ENCODE assay signal across 17 cellular contexts in the genomic region with DNA sequence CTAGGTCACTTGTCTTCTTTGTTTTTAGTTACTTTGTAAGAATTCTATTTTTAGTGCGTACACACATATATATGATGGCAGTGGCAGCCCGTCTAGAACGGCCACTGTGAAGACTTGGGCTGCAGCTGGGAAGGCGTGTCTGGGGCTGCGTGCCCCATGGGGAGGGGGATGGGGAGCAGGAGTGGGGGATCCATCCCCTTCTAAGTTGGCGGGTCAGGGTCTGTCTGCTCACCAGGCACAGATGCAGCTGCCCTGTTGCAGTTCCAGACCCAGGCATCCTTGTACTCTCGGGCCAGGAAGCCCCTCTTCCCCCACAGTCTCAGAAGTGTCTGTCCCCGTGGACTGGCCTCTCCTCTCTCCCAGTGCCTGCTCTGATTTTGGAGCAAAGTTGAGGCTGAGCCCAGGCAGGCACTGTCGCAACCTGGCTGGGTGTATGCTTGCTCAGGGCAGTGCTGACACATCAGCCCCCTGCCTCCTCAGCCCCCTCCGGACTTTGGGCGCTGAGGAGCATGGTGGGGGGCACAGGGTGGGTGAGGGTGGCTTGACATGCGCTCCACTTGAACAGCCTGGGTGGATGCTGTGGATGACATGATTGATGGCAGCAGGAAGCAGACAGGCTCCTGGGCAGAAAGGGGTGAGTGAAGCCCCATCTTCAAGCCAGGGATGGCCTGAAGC.
DNase-seq lines count a peak whose midpoint lies in the region; ATAC-seq and TF ChIP-seq lines count a peak whose summit lies in the region.
"Had no signal": no experiment of that assay in that cellular context is flagged by ENCODE, and none has a peak within 500 bp of the region (broad histone marks: within the 10 kb centered on the region; RNA-seq: fewer than 3 reads in every experiment).

No MANE protein-coding gene starts in this region.

- no peak overlapping the region for H3K27ac Mint-ChIP-seq in CD14-positive monocyte
- no peak overlapping the region for H3K27ac Mint-ChIP-seq in chondrocyte (ENCODE audit: unreplicated experiment)
- H3K27ac Mint-ChIP-seq: B cell; CD4-positive, CD25-positive, alpha-beta regulatory T cell; CD8-positive, alpha-beta memory T cell had no signal

- TF ChIP-seq CTCF in CD14-positive monocyte (IDR thresholded peaks at IDR 0.05): no peak
- no peak for TF ChIP-seq CTCF in chondrocyte (IDR thresholded peaks at IDR 0.05)
- no peak for TF ChIP-seq CTCF in spleen (IDR thresholded peaks at IDR 0.05 in 8 of 11, conservative IDR thresholded peaks at IDR 0.05 in 3 of 11)
- TF ChIP-seq CTCF in upper lobe of right lung (IDR thresholded peaks at IDR 0.05): no peak

- H3K36me3 ChIP-seq in spleen (no peaks in the 10 kb centered on the region), upper lobe of right lung (no peaks in the 10 kb centered on the region)
- H3K36me3 ChIP-seq: BLaER1 treated with 17β-estradiol and CSF1 and Interleukin-3, amounts not matched to agents 10 nM and 100 nM had no signal

- no peaks in the 10 kb centered on the region for H3K27me3 Mint-ChIP-seq in CD14-positive monocyte (ENCODE audit: low read depth in 3 of 3)
- peaks cover 12% of the 10 kb centered on the region for H3K27me3 Mint-ChIP-seq in chondrocyte (ENCODE audit: low read depth)
- H3K27me3 Mint-ChIP-seq: B cell; CD4-positive, CD25-positive, alpha-beta regulatory T cell; CD8-positive, alpha-beta memory T cell had no signal

- H3K4me3 Mint-ChIP-seq in CD14-positive monocyte: no peak overlapping the region
- H3K4me3 Mint-ChIP-seq in chondrocyte (ENCODE audit: unreplicated experiment): no peak overlapping the region
- H3K4me3 Mint-ChIP-seq: B cell; CD4-positive, CD25-positive, alpha-beta regulatory T cell; CD8-positive, alpha-beta memory T cell; H9 had no signal

- H3K36me3 Mint-ChIP-seq in CD14-positive monocyte (no peaks in the 10 kb centered on the region), chondrocyte (ENCODE audit: low read depth) (no peaks in the 10 kb centered on the region)
- H3K36me3 Mint-ChIP-seq: CD4-positive, CD25-positive, alpha-beta regulatory T cell had no signal

- H3K4me3 ChIP-seq in spleen (no peak overlapping the region), upper lobe of right lung (no peak overlapping the region)
- H3K4me3 ChIP-seq: BLaER1 treated with 17β-estradiol and CSF1 and Interleukin-3, amounts not matched to agents 10 nM and 100 nM; GM12878 had no signal

- H3K4me1 ChIP-seq in spleen: no peaks in the 10 kb centered on the region
- H3K4me1 ChIP-seq in upper lobe of right lung: no peaks in the 10 kb centered on the region
- H3K4me1 ChIP-seq: BLaER1 treated with 17β-estradiol and CSF1 and Interleukin-3, amounts not matched to agents 10 nM and 100 nM had no signal

- peak; percentile 14 for ATAC-seq in upper lobe of right lung
- ATAC-seq: GM12878 had no signal

- DNase-seq in CD14-positive monocyte (ENCODE audit: low spot score) (peak; percentile 28), chondrocyte (ENCODE audit: low spot score) (peak; percentile 51), spleen (peak; percentile 51), upper lobe of right lung (no peak), T-helper 1 cell (no peak), GOT3 (lab: John Stamatoyannopoulos, UW) (no peak)
- DNase-seq: CD4-positive, CD25-positive, alpha-beta regulatory T cell; COR-L47; DMS 273 treated with DMSO at 0.1 percent for 48 hours; DMS53; DND-41; EL; H9 had no signal

- TF ChIP-seq POLR2A in spleen (IDR thresholded peaks at IDR 0.05): no peak

- intact Hi-C loops in CD14-positive monocyte (cut with micrococcal nuclease): no loop called here
- intact Hi-C loops in spleen (cut with DNase I; ENCODE audit: low total_unique reads): no loop called here
- intact Hi-C loops in upper lobe of right lung (cut with DNase I): no loop called here

- WGBS in spleen, 5 donors: 82 to 91% (median 84%) methylated on average over 12 of the region's 12 CpGs

- no peaks in the 10 kb centered on the region for H3K27me3 ChIP-seq in spleen (replicated peaks in 1 of 7)
- H3K27me3 ChIP-seq in upper lobe of right lung: no peaks in the 10 kb centered on the region
- H3K27me3 ChIP-seq: BLaER1 treated with 17β-estradiol and CSF1 and Interleukin-3, amounts not matched to agents 10 nM and 100 nM had no signal

- H3K27ac ChIP-seq in spleen (no peak overlapping the region), upper lobe of right lung (no peak overlapping the region)
- H3K27ac ChIP-seq: BLaER1 treated with 17β-estradiol and CSF1 and Interleukin-3, amounts not matched to agents 10 nM and 100 nM had no signal

- no peaks in the 10 kb centered on the region for H3K4me1 Mint-ChIP-seq in CD14-positive monocyte
- no peaks in the 10 kb centered on the region for H3K4me1 Mint-ChIP-seq in chondrocyte (ENCODE audit: low read depth)
- H3K4me1 Mint-ChIP-seq: B cell; CD4-positive, CD25-positive, alpha-beta regulatory T cell; CD8-positive, alpha-beta memory T cell; H9 had no signal

- peaks cover 0 to 14% (median 7%) of the 10 kb centered on the region in 8 donors for H3K9me3 ChIP-seq in spleen
- no peaks in the 10 kb centered on the region for H3K9me3 ChIP-seq in upper lobe of right lung

- H3K9me3 Mint-ChIP-seq in CD14-positive monocyte: peaks cover 5 to 15% (median 10%) of the 10 kb centered on the region in 7 donors
- H3K9me3 Mint-ChIP-seq in chondrocyte (ENCODE audit: low read depth): no peaks in the 10 kb centered on the region

Comparison
In these comparisons a context has a peak if more than half of its experiments do, and no peak if none do; other contexts are left out.
1. DNase-seq: peak in CD14-positive monocyte (single experiment), chondrocyte (single experiment) and spleen (single experiment); none in upper lobe of right lung (single experiment), T-helper 1 cell (0 of 5) and GOT3 (single experiment).